ENCODE assay signal across 19 cellular contexts in genomic region chr12:10753066-10753465, GRCh38. TPM values are rescaled to one million over a fixed set of nuclear protein-coding genes. Genes with fewer than 3 reads are reported as not detected.
DNase-seq lines count a peak whose midpoint lies in the region; ATAC-seq and TF ChIP-seq lines count a peak whose summit lies in the region.
"Had no signal": no experiment of that assay in that cellular context is flagged by ENCODE, and none has a peak within 500 bp of the region (broad histone marks: within the 10 kb centered on the region; RNA-seq: fewer than 3 reads in every experiment).

No MANE protein-coding gene starts in this region.

- peaks cover 16% of the 10 kb centered on the region for H3K9me3 Mint-ChIP-seq in HFFc6

- H3K36me3 Mint-ChIP-seq in HFFc6 (ENCODE audit: low read depth): peaks cover 9% of the 10 kb centered on the region

- H3K27me3 ChIP-seq in AG04450 (ENCODE audit: control insufficient read depth, insufficient read depth, low read length): no peaks in the 10 kb centered on the region
- H3K27me3 ChIP-seq in brain microvascular endothelial cell (replicated peaks): no peaks in the 10 kb centered on the region
- H3K27me3 ChIP-seq in kidney epithelial cell (ENCODE audit: control insufficient read depth, insufficient read depth, low read length): no peaks in the 10 kb centered on the region
- H3K27me3 ChIP-seq: Peyer's patch had no signal

- no peak overlapping the region for H3K4me3 ChIP-seq in AG04450 (ENCODE audit: low read depth, low read length)
- no peak overlapping the region for H3K4me3 ChIP-seq in brain microvascular endothelial cell (ENCODE audit: low read depth, low read length)
- no peak overlapping the region for H3K4me3 ChIP-seq in kidney epithelial cell (ENCODE audit: low read depth, low read length)
- H3K4me3 ChIP-seq: Peyer's patch, psoas muscle had no signal

- no peak overlapping the region for H3K4me3 Mint-ChIP-seq in HFFc6
- H3K4me3 Mint-ChIP-seq: activated naive CD4-positive, alpha-beta T cell treated with anti-CD3 and anti-CD28 coated beads for 36 hours; naive thymus-derived CD4-positive, alpha-beta T cell had no signal

- peaks cover 4% of the 10 kb centered on the region for H3K27me3 Mint-ChIP-seq in HFFc6 (ENCODE audit: insufficient read depth)

- in situ Hi-C loops in brain microvascular endothelial cell (cut with HindIII; ENCODE audit: low pct_ligation_motif_present, low sequenced_read_pairs): no loop called here

- peak; percentile 16 for DNase-seq in AG04450 (ENCODE audit: low read depth, low spot score)
- peak; percentile 76 for DNase-seq in HFFc6
- peak; percentile 31 for DNase-seq in brain microvascular endothelial cell
- peak; percentile 55 for DNase-seq in kidney epithelial cell (ENCODE audit: low read depth)
- no peak for DNase-seq in OCI-M1 (lab: John Stamatoyannopoulos, UW)
- DNase-seq in nucleus accumbens (lab: John Stamatoyannopoulos, UW): no peak
- DNase-seq in NCI-H1092 (lab: John Stamatoyannopoulos, UW): no peak
- DNase-seq: activated naive CD4-positive, alpha-beta T cell treated with anti-CD3 and anti-CD28 coated beads for 36 hours; left ventricle myocardium superior; naive thymus-derived CD4-positive, alpha-beta T cell; NCI-H2029; NCI-H526; Peyer's patch; psoas muscle; substantia nigra had no signal

- H3K9me3 ChIP-seq in AG04450 (ENCODE audit: control insufficient read depth, insufficient read depth, low read length): peaks cover 8% of the 10 kb centered on the region; the same call in 1 of the 2 replicates

- CTCF ChIA-PET in AG04450 (lab: Charles Lee): no interaction called here

- TF ChIP-seq CTCF in AG04450 (IDR thresholded peaks at IDR 0.05; ENCODE audit: low read depth, low read length) (no peak), HFFc6 (IDR thresholded peaks at IDR 0.05) (no peak), brain microvascular endothelial cell (IDR thresholded peaks at IDR 0.05; ENCODE audit: low read depth, low read length, missing control alignments) (no peak), kidney epithelial cell (IDR thresholded peaks at IDR 0.05; ENCODE audit: insufficient read depth, low read length, poor library complexity, severe bottlenecking) (no peak)

- H3K27ac ChIP-seq in AG04450 (ENCODE audit: low read depth, low read length) (no peak overlapping the region), brain microvascular endothelial cell (no peak overlapping the region)
- H3K27ac ChIP-seq: Peyer's patch, psoas muscle had no signal

- no peak overlapping the region for H3K27ac Mint-ChIP-seq in HFFc6
- H3K27ac Mint-ChIP-seq: activated naive CD4-positive, alpha-beta T cell treated with anti-CD3 and anti-CD28 coated beads for 36 hours; naive thymus-derived CD4-positive, alpha-beta T cell had no signal

- H3K4me1 Mint-ChIP-seq in HFFc6 (ENCODE audit: low read depth): peaks cover 29% of the 10 kb centered on the region

- H3K36me3 ChIP-seq in brain microvascular endothelial cell (replicated peaks): no peaks in the 10 kb centered on the region
- no peaks in the 10 kb centered on the region for H3K36me3 ChIP-seq in kidney epithelial cell (ENCODE audit: control insufficient read depth, insufficient read depth, low read length)
- H3K36me3 ChIP-seq: Peyer's patch had no signal

- POLR2A ChIA-PET in AG04450 (lab: Yijun Ruan, JAX): no interaction called here

- no peak for ATAC-seq in HG02759 (IDR thresholded peaks at IDR 0.05; ENCODE audit: unreplicated experiment)
- ATAC-seq: activated CD4-positive, CD25-positive, alpha-beta regulatory T cell treated with anti-CD3 and anti-CD28 coated beads, Interleukin-2, amount 50 U/mL, for 24 hours; left ventricle myocardium superior; naive thymus-derived CD4-positive, alpha-beta T cell; psoas muscle had no signal

RNA-seq across cellular contexts. Expression of gene YBX3, which starts 29.9 kb away (rescaled TPM):
- polyA plus RNA-seq in AG04450 (2011; rRNA removed): 95.6 and 99.2 TPM in 2 replicates
- polyA minus RNA-seq in AG04450 (2011; rRNA and poly(A)+ RNA removed): 119 and 156 TPM in 2 replicates
- total RNA-seq in HFFc6 (2021; fragmentation: NEBNext Ultra II Directional; extraction: Animal tissue kit (Norgen Biotek cat#: 25700)): 100 to 1,000 TPM; 202 to 251 (median 218) TPM
- total RNA-seq in kidney epithelial cell: 307 and 312 TPM in 2 replicates

RNA-seq across cellular contexts. Expression of gene TAS2R7, which starts 49.4 kb away (rescaled TPM):
- not detected in 2 replicates for polyA plus RNA-seq in AG04450 (2011; rRNA removed)
- not detected in 2 replicates for polyA minus RNA-seq in AG04450 (2011; rRNA and poly(A)+ RNA removed)
- total RNA-seq in HFFc6 (2021; fragmentation: NEBNext Ultra II Directional; extraction: Animal tissue kit (Norgen Biotek cat#: 25700)): not detected
- not detected in 2 replicates for total RNA-seq in kidney epithelial cell
- total RNA-seq: A172; activated naive CD4-positive, alpha-beta T cell treated with anti-CD3 and anti-CD28 coated beads for 36 hours; HT-29; left ventricle myocardium superior; naive thymus-derived CD4-positive, alpha-beta T cell; Peyer's patch; psoas muscle had no signal
- polyA plus RNA-seq: naive thymus-derived CD4-positive, alpha-beta T cell; psoas muscle had no signal

RNA-seq across cellular contexts. Expression of gene TAS2R8, which starts 54.0 kb away (rescaled TPM):
- polyA plus RNA-seq in AG04450 (2011; rRNA removed): 0.06 TPM in 1 of 2 replicates, not detected in the other
- polyA minus RNA-seq in AG04450 (2011; rRNA and poly(A)+ RNA removed): not detected in 2 replicates
- total RNA-seq in HFFc6 (2021; fragmentation: NEBNext Ultra II Directional; extraction: Animal tissue kit (Norgen Biotek cat#: 25700)): not detected
- total RNA-seq in kidney epithelial cell: 0.08 TPM in 1 of 2 replicates, not detected in the other
- total RNA-seq: A172; activated naive CD4-positive, alpha-beta T cell treated with anti-CD3 and anti-CD28 coated beads for 36 hours; HT-29; left ventricle myocardium superior; naive thymus-derived CD4-positive, alpha-beta T cell; Peyer's patch; psoas muscle had no signal
- polyA plus RNA-seq: naive thymus-derived CD4-positive, alpha-beta T cell; psoas muscle had no signal

RNA-seq across cellular contexts. Expression of gene TAS2R9, which starts 56.9 kb away (rescaled TPM):
- not detected in 2 replicates for polyA plus RNA-seq in AG04450 (2011; rRNA removed)
- polyA minus RNA-seq in AG04450 (2011; rRNA and poly(A)+ RNA removed): 0.41 TPM in 1 of 2 replicates, not detected in the other
- total RNA-seq in HFFc6 (2021; fragmentation: NEBNext Ultra II Directional; extraction: Animal tissue kit (Norgen Biotek cat#: 25700)): not detected
- not detected in 2 replicates for total RNA-seq in kidney epithelial cell
- total RNA-seq: A172; activated naive CD4-positive, alpha-beta T cell treated with anti-CD3 and anti-CD28 coated beads for 36 hours; left ventricle myocardium superior; naive thymus-derived CD4-positive, alpha-beta T cell; Peyer's patch; psoas muscle had no signal
- polyA plus RNA-seq: naive thymus-derived CD4-positive, alpha-beta T cell; psoas muscle had no signal

Comparison
In these comparisons a context has a peak if more than half of its experiments do, and no peak if none do; other contexts are left out.
1. DNase-seq: peak in AG04450 (single experiment), HFFc6 (single experiment), brain microvascular endothelial cell (single experiment) and kidney epithelial cell (single experiment); none in OCI-M1 (single experiment), nucleus accumbens (0 of 56) and NCI-H1092 (single experiment).